20 cellular contexts compared by ENCODE assay signal in the genomic region with DNA sequence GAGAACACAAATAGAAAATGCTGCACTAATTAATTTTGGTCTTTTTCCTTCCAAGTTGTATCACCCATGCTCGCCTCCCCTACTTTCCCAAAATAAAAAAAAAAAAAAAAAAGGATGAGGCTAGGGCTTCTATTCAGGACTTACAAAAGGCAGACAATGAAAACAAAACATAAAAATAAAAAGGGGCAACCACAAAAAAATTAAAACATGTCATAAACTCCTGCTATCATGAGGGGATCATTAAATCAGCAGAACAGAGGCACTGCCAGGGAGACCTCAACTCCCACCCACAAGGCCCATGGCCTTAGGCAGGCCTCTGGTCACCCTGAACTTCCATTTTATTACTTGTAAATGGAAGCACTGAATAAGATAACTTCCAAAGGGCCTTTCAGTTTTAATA. TPM values are rescaled to one million over a fixed set of nuclear protein-coding genes. Genes with fewer than 3 reads are reported as not detected.
"Had no signal": no experiment of that assay in that cellular context is flagged by ENCODE, and none has a peak within 500 bp of the region (broad histone marks: within the 10 kb centered on the region; RNA-seq: fewer than 3 reads in every experiment).

No MANE protein-coding gene starts in this region.

- H3K4me2 ChIP-seq: neural progenitor cell had no signal

- H2AFZ ChIP-seq: neural progenitor cell had no signal

- H3K36me3 ChIP-seq: heart left ventricle, neural progenitor cell, ovary, right atrium auricular region, thoracic aorta, transverse colon had no signal

- H3K4me3 ChIP-seq: neural progenitor cell, ovary, right atrium auricular region, thoracic aorta, transverse colon had no signal

- H3K36me3 Mint-ChIP-seq: natural killer cell; neural progenitor cell; stimulated activated memory B cell treated with anti-CD40 and anti-IgM and Interleukin-4, amounts not matched to agents 10 μg/mL and 1 μg/mL and 100 μg/mL, for 72 hours had no signal

- H3K27me3 Mint-ChIP-seq: dendritic cell treated with granulocyte-macrophage colony-stimulating factor and Interleukin-4, amounts not matched to agents 40 ng/mL and 50 ng/mL, for 4 days had no signal

- DNase-seq: cerebellar nuclear complex; effector memory CD8-positive, alpha-beta T cell; erythroblast; foreskin melanocyte; heart left ventricle; hippocampal formation; mammary epithelial cell; natural killer cell; nucleus accumbens; ovary; stimulated activated CD4-positive, alpha-beta T cell treated with anti-CD3 and anti-CD28 coated beads, Interleukin-4, amount 100 ng/mL, for 24 hours; transverse colon had no signal

- H3K9me3 Mint-ChIP-seq: dendritic cell treated with granulocyte-macrophage colony-stimulating factor and Interleukin-4, amounts not matched to agents 40 ng/mL and 50 ng/mL, for 4 days; effector memory CD8-positive, alpha-beta T cell; neural progenitor cell; stimulated activated memory B cell treated with anti-CD40 and anti-IgM and Interleukin-4, amounts not matched to agents 10 μg/mL and 1 μg/mL and 100 μg/mL, for 72 hours; stimulated activated naive CD8-positive, alpha-beta T cell treated with anti-CD3 and anti-CD28 coated beads, Interleukin-15, Interleukin-2, amounts not matched to agents 100 ng/mL and 50 ng/mL, for 24 hours had no signal

- FAIRE-seq: colon had no signal

- H3K4me1 ChIP-seq: neural progenitor cell, right atrium auricular region had no signal

- H3K27ac ChIP-seq: neural progenitor cell, ovary, thoracic aorta had no signal

- H3K9me3 ChIP-seq: heart left ventricle, ovary, right atrium auricular region, thoracic aorta, transverse colon had no signal

- H3K4me3 Mint-ChIP-seq: dendritic cell treated with granulocyte-macrophage colony-stimulating factor and Interleukin-4, amounts not matched to agents 40 ng/mL and 50 ng/mL, for 4 days; effector memory CD8-positive, alpha-beta T cell; natural killer cell; neural progenitor cell; stimulated activated memory B cell treated with anti-CD40 and anti-IgM and Interleukin-4, amounts not matched to agents 10 μg/mL and 1 μg/mL and 100 μg/mL, for 72 hours; stimulated activated naive CD8-positive, alpha-beta T cell treated with anti-CD3 and anti-CD28 coated beads, Interleukin-15, Interleukin-2, amounts not matched to agents 100 ng/mL and 50 ng/mL, for 24 hours had no signal

- H3K27ac Mint-ChIP-seq: dendritic cell treated with granulocyte-macrophage colony-stimulating factor and Interleukin-4, amounts not matched to agents 40 ng/mL and 50 ng/mL, for 4 days; effector memory CD8-positive, alpha-beta T cell; natural killer cell; neural progenitor cell; stimulated activated memory B cell treated with anti-CD40 and anti-IgM and Interleukin-4, amounts not matched to agents 10 μg/mL and 1 μg/mL and 100 μg/mL, for 72 hours; stimulated activated naive CD8-positive, alpha-beta T cell treated with anti-CD3 and anti-CD28 coated beads, Interleukin-15, Interleukin-2, amounts not matched to agents 100 ng/mL and 50 ng/mL, for 24 hours had no signal

- H3K27me3 ChIP-seq: heart left ventricle, neural progenitor cell, ovary, right atrium auricular region, transverse colon had no signal

- H3K9ac ChIP-seq: neural progenitor cell had no signal

RNA-seq across cellular contexts. Expression of a gene that starts 23.3 kb away (rescaled TPM):
- total RNA-seq: myocyte had no signal
- polyA plus RNA-seq: mammary epithelial cell had no signal
